Comparison of ENCODE assay signal across 16 cellular contexts in the genomic region with DNA sequence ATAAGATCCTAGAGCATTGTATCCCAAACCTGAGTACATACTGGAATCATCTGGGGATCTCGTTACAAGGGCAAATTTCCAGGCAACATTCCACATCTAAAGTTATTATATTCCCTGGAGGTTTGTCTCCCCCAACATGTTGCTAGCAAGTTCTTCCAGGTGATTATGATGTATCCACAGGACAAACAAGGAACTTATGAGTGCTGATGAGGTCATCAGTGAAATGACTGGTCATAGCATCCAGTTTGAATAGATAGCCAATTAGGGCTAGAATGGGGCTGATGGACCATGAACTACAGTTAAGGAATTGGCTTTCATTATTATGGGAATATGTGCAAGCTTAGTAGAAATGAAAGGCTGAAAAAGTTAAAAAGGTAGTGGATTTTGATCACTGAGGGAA.
"Had no signal": no experiment of that assay in that cellular context is flagged by ENCODE, and none has a peak within 500 bp of the region (broad histone marks: within the 10 kb centered on the region; RNA-seq: fewer than 3 reads in every experiment).

No MANE protein-coding gene starts in this region.

- H3K4me1 ChIP-seq: left ventricle myocardium inferior had no signal

- H3K4me3 Mint-ChIP-seq: memory B cell; natural killer cell; stimulated activated memory B cell treated with anti-CD40 and anti-IgM and Interleukin-4, amounts not matched to agents 10 μg/mL and 1 μg/mL and 100 μg/mL, for 72 hours; T-helper 2 cell treated with Interferon-gamma antibody and Interleukin-4, amounts not matched to agents 5 μg/mL and 100 μg/mL, for 36 hours had no signal

- H3K36me3 ChIP-seq: left ventricle myocardium inferior, neutrophil had no signal

- H3K27ac Mint-ChIP-seq: memory B cell; natural killer cell; stimulated activated memory B cell treated with anti-CD40 and anti-IgM and Interleukin-4, amounts not matched to agents 10 μg/mL and 1 μg/mL and 100 μg/mL, for 72 hours; T-helper 2 cell treated with Interferon-gamma antibody and Interleukin-4, amounts not matched to agents 5 μg/mL and 100 μg/mL, for 36 hours had no signal

- H3K9ac ChIP-seq: parathyroid adenoma had no signal

- H2AFZ ChIP-seq: parathyroid adenoma had no signal

- H3K4me3 ChIP-seq: left ventricle myocardium inferior, mucosa of descending colon had no signal

- DNase-seq: activated CD4-positive, alpha-beta T cell treated with anti-CD3 and anti-CD28 coated beads, Interleukin-2, amount 50 U/mL, for 1 hour; activated naive CD4-positive, alpha-beta T cell treated with Interleukin-2 at 50 U/mL for 16 hours; anterior cingulate cortex; cerebellar nuclear complex; effector CD8-positive, alpha-beta T cell; hippocampal formation; kidney; left ventricle myocardium inferior; mucosa of descending colon; natural killer cell; stimulated activated CD4-positive, alpha-beta T cell treated with anti-CD3 and anti-CD28 coated beads, Interleukin-2, amount 100 ng/mL, for 48 hours had no signal

- H3K27me3 ChIP-seq: neutrophil had no signal

- H3K27me3 Mint-ChIP-seq: memory B cell; stimulated activated memory B cell treated with anti-CD40 and anti-IgM and Interleukin-4, amounts not matched to agents 10 μg/mL and 1 μg/mL and 100 μg/mL, for 72 hours had no signal

- H3K9me3 ChIP-seq: left ventricle myocardium inferior, mucosa of descending colon, neutrophil had no signal

- H3K36me3 Mint-ChIP-seq: natural killer cell had no signal

- ATAC-seq: mucosa of descending colon; natural killer cell; stimulated activated memory B cell treated with anti-CD40 and anti-IgM and Interleukin-4, amounts not matched to agents 10 μg/mL and 1 μg/mL and 100 μg/mL, for 72 hours had no signal

- H3K27ac ChIP-seq: left ventricle myocardium inferior, neutrophil, parathyroid adenoma had no signal

- H3K4me1 Mint-ChIP-seq: memory B cell; natural killer cell; stimulated activated memory B cell treated with anti-CD40 and anti-IgM and Interleukin-4, amounts not matched to agents 10 μg/mL and 1 μg/mL and 100 μg/mL, for 72 hours had no signal

- H3K9me3 Mint-ChIP-seq: memory B cell; natural killer cell; T-helper 2 cell treated with Interferon-gamma antibody and Interleukin-4, amounts not matched to agents 5 μg/mL and 100 μg/mL, for 36 hours had no signal

- H3K79me2 ChIP-seq: parathyroid adenoma had no signal
